In the genomic region with DNA sequence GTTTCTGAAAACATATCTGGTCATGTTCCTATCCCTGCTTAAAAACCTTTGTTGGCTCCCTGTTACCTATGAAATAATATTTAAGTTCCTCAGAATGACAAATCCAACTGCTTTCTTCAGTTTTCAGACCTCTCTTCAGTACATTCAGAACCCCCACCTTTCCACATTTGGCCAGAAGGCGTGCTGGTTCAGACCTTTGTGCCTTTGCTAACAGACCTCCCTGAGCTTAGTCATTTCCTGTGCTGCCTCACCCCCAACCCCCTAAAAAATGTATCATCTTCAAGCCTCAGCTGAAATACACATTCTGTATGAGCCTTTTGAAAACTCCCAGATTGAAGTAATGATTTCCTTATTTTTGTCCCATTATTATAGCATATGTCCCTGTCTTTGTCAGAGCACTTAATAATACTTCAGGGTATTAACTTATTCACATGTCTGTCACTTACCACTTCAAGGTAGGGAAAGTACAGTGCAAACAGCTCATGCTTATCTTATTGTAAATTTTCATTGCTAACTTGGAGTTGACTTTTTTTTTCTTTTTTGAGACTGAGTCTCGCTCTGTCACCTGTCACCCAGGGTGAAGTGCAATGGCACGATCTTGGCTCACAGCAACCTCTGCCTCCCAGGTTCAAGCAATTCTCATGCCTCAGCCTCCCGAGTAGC, we compare ENCODE assay signal across 8 cellular contexts. TPM values are rescaled to one million over a fixed set of nuclear protein-coding genes. Genes with fewer than 3 reads are reported as not detected.
A peak's percentile ranks its signal among the peaks of the same experiment; 100 is the strongest.
DNase-seq lines count a peak whose midpoint lies in the region; ATAC-seq and TF ChIP-seq lines count a peak whose summit lies in the region.

No MANE protein-coding gene starts in this region.

- no peak for TF ChIP-seq CTCF in kidney epithelial cell (IDR thresholded peaks at IDR 0.05; ENCODE audit: insufficient read depth, low read length, poor library complexity, severe bottlenecking)

- H3K27me3 Mint-ChIP-seq in activated T-helper 1 cell treated with anti-CD3 and anti-CD28 coated beads, Interleukin-12 subunit alpha, Interleukin-12 subunit beta, Interleukin-2, Interleukin-4 antibody, amounts not matched to agents 30 ng/mL and 10 ng/mL and 1 ng/mL, durations not matched to agents 14 hours and 24 hours and 36 hours (ENCODE audit: insufficient read depth) = no peaks in the 10 kb centered on the region

- H3K27me3 ChIP-seq in kidney epithelial cell (ENCODE audit: control insufficient read depth, insufficient read depth, low read length) = no peaks in the 10 kb centered on the region

- H3K4me3 ChIP-seq in kidney epithelial cell (ENCODE audit: low read depth, low read length) = no peak overlapping the region

- peak overlapping the region; percentile 82 for H3K27ac Mint-ChIP-seq in activated T-helper 1 cell treated with anti-CD3 and anti-CD28 coated beads, Interleukin-12 subunit alpha, Interleukin-12 subunit beta, Interleukin-2, Interleukin-4 antibody, amounts not matched to agents 30 ng/mL and 10 ng/mL and 1 ng/mL, durations not matched to agents 14 hours and 24 hours and 36 hours

- H3K36me3 Mint-ChIP-seq in activated T-helper 1 cell treated with anti-CD3 and anti-CD28 coated beads, Interleukin-12 subunit alpha, Interleukin-12 subunit beta, Interleukin-2, Interleukin-4 antibody, amounts not matched to agents 30 ng/mL and 10 ng/mL and 1 ng/mL, durations not matched to agents 14 hours and 24 hours and 36 hours (ENCODE audit: low read depth) = peaks cover 56% of the 10 kb centered on the region

- no peaks in the 10 kb centered on the region for H3K9me3 Mint-ChIP-seq in activated T-helper 1 cell treated with anti-CD3 and anti-CD28 coated beads, Interleukin-12 subunit alpha, Interleukin-12 subunit beta, Interleukin-2, Interleukin-4 antibody, amounts not matched to agents 30 ng/mL and 10 ng/mL and 1 ng/mL, durations not matched to agents 14 hours and 24 hours and 36 hours

- ATAC-seq in GM21529 (IDR thresholded peaks at IDR 0.05; ENCODE audit: unreplicated experiment) (no peak), GM18498 (IDR thresholded peaks at IDR 0.05; ENCODE audit: unreplicated experiment) (no peak)

- DNase-seq in A172 (ENCODE audit: low spot score) = peak; percentile 91
- DNase-seq in NCI-H460 (ENCODE audit: extremely low read depth, low read depth) = peak; percentile 2
- peak; percentile 51 for DNase-seq in activated T-helper 1 cell treated with anti-CD3 and anti-CD28 coated beads, Interleukin-12 subunit alpha, Interleukin-12 subunit beta, Interleukin-2, Interleukin-4 antibody, amounts not matched to agents 30 ng/mL and 10 ng/mL and 1 ng/mL, durations not matched to agents 14 hours and 24 hours and 36 hours (ENCODE audit: low spot score)
- DNase-seq in kidney epithelial cell (ENCODE audit: low read depth) = peak; percentile 34
- DNase-seq in stimulated activated naive CD4-positive, alpha-beta T cell treated with Interleukin-2 at 50 U/mL for 16 hours (lab: John Stamatoyannopoulos, UW) = peak; percentile 27
- DNase-seq in SIG-M5 (lab: John Stamatoyannopoulos, UW) = no peak

- intact Hi-C loops in activated T-helper 1 cell treated with anti-CD3 and anti-CD28 coated beads, Interleukin-12 subunit alpha, Interleukin-12 subunit beta, Interleukin-2, Interleukin-4 antibody, amounts not matched to agents 30 ng/mL and 10 ng/mL and 1 ng/mL, durations not matched to agents 14 hours and 24 hours and 36 hours (cut with micrococcal nuclease) = loop anchor here (1.0 kb wide), 5 partner anchors 38 to 944 kb away; partner anchors contain the start of gene ECI2

- H3K36me3 ChIP-seq in kidney epithelial cell (ENCODE audit: control insufficient read depth, insufficient read depth, low read length) = peaks cover 1% of the 10 kb centered on the region

- H3K4me3 Mint-ChIP-seq in activated T-helper 1 cell treated with anti-CD3 and anti-CD28 coated beads, Interleukin-12 subunit alpha, Interleukin-12 subunit beta, Interleukin-2, Interleukin-4 antibody, amounts not matched to agents 30 ng/mL and 10 ng/mL and 1 ng/mL, durations not matched to agents 14 hours and 24 hours and 36 hours = peak overlapping the region; percentile 69

- H3K4me1 Mint-ChIP-seq in activated T-helper 1 cell treated with anti-CD3 and anti-CD28 coated beads, Interleukin-12 subunit alpha, Interleukin-12 subunit beta, Interleukin-2, Interleukin-4 antibody, amounts not matched to agents 30 ng/mL and 10 ng/mL and 1 ng/mL, durations not matched to agents 14 hours and 24 hours and 36 hours (ENCODE audit: low read depth) = peaks cover 52% of the 10 kb centered on the region

RNA-seq across cellular contexts. Expression of gene FAM217A, which starts 19.7 kb away (rescaled TPM):
- total RNA-seq in A172 (2014; rRNA removed; shearing (Covaris generic)) = not detected in 2 replicates
- not detected in 2 replicates for total RNA-seq in NCI-H460 (2014; rRNA removed; shearing (Covaris generic))
- polyA plus RNA-seq in NCI-H460 (2014; cell fraction: nucleus; rRNA removed) = not detected in 2 replicates
- total RNA-seq in activated T-helper 1 cell treated with anti-CD3 and anti-CD28 coated beads, Interleukin-12 subunit alpha, Interleukin-12 subunit beta, Interleukin-2, Interleukin-4 antibody, amounts not matched to agents 30 ng/mL and 10 ng/mL and 1 ng/mL, durations not matched to agents 14 hours and 24 hours and 36 hours = not detected in 2 replicates
- not detected in 2 replicates for total RNA-seq in kidney epithelial cell
